In genomic region chr6:5104667-5105066, GRCh38 we compare ENCODE assay signal across 2 cellular contexts.
TF ChIP-seq lines count a peak whose summit lies in the region.

No MANE protein-coding gene starts in this region.

TF ChIP-seq in HepG2, 621 proteins besides CTCF, POLR2A, EP300 and RAD21:
- TF ChIP-seq NCOA5 (CRISPR knock-in tag; IDR thresholded peaks at IDR 0.05), result no peak
- no peak for TF ChIP-seq ISL2 (CRISPR knock-in tag; IDR thresholded peaks at IDR 0.05)
- no peak for TF ChIP-seq JUND (CRISPR knock-in tag; IDR thresholded peaks at IDR 0.05)
- TF ChIP-seq MAFF (IDR thresholded peaks at IDR 0.05; ENCODE audit: low read depth, low read length), result peak; percentile 98
- no peak for TF ChIP-seq ZNF790 (CRISPR knock-in tag; IDR thresholded peaks at IDR 0.05; ENCODE audit: borderline replicate concordance)
- TF ChIP-seq ZNF337 (CRISPR knock-in tag; IDR thresholded peaks at IDR 0.05; ENCODE audit: borderline replicate concordance, low read depth), result no peak
- TF ChIP-seq ZNF720 (CRISPR knock-in tag; IDR thresholded peaks at IDR 0.05), result no peak
- no peak for TF ChIP-seq ZNF768 (CRISPR knock-in tag; IDR thresholded peaks at IDR 0.05)
- TF ChIP-seq MAFK (conservative IDR thresholded peaks at IDR 0.05 in 1 of 2, IDR thresholded peaks at IDR 0.05 in 1 of 2; ENCODE audit: low read length in 2 of 2), result peak; percentile 98
- no peak for TF ChIP-seq CCDC6 (CRISPR knock-in tag; IDR thresholded peaks at IDR 0.05)

TF ChIP-seq in H1, 55 proteins besides CTCF, POLR2A, EP300 and RAD21:
- TF ChIP-seq RXRA (IDR thresholded peaks at IDR 0.05; ENCODE audit: insufficient read depth, low read depth, low read length) (no peak), CREB1 (IDR thresholded peaks at IDR 0.05) (no peak), MAFK (IDR thresholded peaks at IDR 0.05; ENCODE audit: low read depth, low read length) (peak; percentile 71), JUND (IDR thresholded peaks at IDR 0.05; ENCODE audit: low read length) (no peak)
